ENCODE assay signal across 23 cellular contexts in the genomic region with DNA sequence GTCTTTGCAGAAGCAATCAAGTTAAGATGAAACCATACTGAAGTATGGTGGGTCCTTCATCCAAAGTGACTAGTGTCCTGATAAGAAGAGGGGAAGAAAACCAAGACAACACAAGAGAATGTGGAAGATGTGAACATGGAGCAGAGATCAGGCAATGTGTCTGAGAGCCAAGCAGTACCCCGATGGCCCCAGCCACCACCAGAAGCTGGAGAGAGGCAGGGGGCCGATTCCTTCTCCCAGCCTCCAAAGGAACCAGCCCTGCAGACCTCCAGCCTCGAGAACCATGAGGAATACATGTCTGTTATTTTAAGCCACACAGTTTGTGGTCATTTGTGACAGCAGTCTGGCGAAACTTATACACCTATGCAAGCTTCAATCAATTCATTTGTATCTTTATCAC.
"Had no signal": no experiment of that assay in that cellular context is flagged by ENCODE, and none has a peak within 500 bp of the region (broad histone marks: within the 10 kb centered on the region; RNA-seq: fewer than 3 reads in every experiment).

No MANE protein-coding gene starts in this region.

- H3K27ac ChIP-seq: hepatocyte, left ventricle myocardium inferior, neutrophil, right atrium auricular region, right lobe of liver, tibial nerve, uterus had no signal

- H3K27ac Mint-ChIP-seq: memory B cell; naive thymus-derived CD8-positive, alpha-beta T cell; nephron; progenitor cell of endocrine pancreas; stimulated activated memory B cell treated with anti-CD40 and anti-IgM and Interleukin-4, amounts not matched to agents 10 μg/mL and 1 μg/mL and 100 μg/mL, for 72 hours; stimulated activated naive CD8-positive, alpha-beta T cell treated with anti-CD3 and anti-CD28 coated beads, Interleukin-15, amount 100 ng/mL, for 72 hours; type B pancreatic cell had no signal

- DNase-seq: islet precursor cell; left ventricle myocardium inferior; naive thymus-derived CD8-positive, alpha-beta T cell; occipital lobe; right lobe of liver; stimulated activated CD4-positive, alpha-beta T cell treated with anti-CD3 and anti-CD28 coated beads, Interleukin-1b, Interleukin-23, amount 100 ng/mL, for 48 hours; stimulated activated CD4-positive, alpha-beta T cell treated with anti-CD3 and anti-CD28 coated beads, Interleukin-2, amount 100 ng/mL, for 48 hours; stimulated activated CD4-positive, alpha-beta T cell treated with anti-CD3 and anti-CD28 coated beads, Interleukin-4, amount 100 ng/mL, for 4 hours; stimulated activated CD8-positive, alpha-beta memory T cell treated with anti-CD3 and anti-CD28 coated beads, Interleukin-4, amount 100 ng/mL, for 48 hours; stimulated activated naive CD4-positive, alpha-beta T cell treated with Interleukin-2 at 50 U/mL for 16 hours; stimulated activated naive CD8-positive, alpha-beta T cell treated with anti-CD3 and anti-CD28 coated beads, Interleukin-15, amount 100 ng/mL, for 72 hours; substantia nigra; uterus had no signal

- H3K4me1 Mint-ChIP-seq: memory B cell; naive thymus-derived CD8-positive, alpha-beta T cell; nephron; neural crest cell; stimulated activated memory B cell treated with anti-CD40 and anti-IgM and Interleukin-4, amounts not matched to agents 10 μg/mL and 1 μg/mL and 100 μg/mL, for 72 hours; stimulated activated naive CD8-positive, alpha-beta T cell treated with anti-CD3 and anti-CD28 coated beads, Interleukin-15, amount 100 ng/mL, for 72 hours had no signal

- H3K27me3 Mint-ChIP-seq: progenitor cell of endocrine pancreas; stimulated activated naive CD8-positive, alpha-beta T cell treated with anti-CD3 and anti-CD28 coated beads, Interleukin-15, amount 100 ng/mL, for 72 hours; type B pancreatic cell had no signal

- H3K36me3 Mint-ChIP-seq: memory B cell; naive thymus-derived CD8-positive, alpha-beta T cell; stimulated activated memory B cell treated with anti-CD40 and anti-IgM and Interleukin-4, amounts not matched to agents 10 μg/mL and 1 μg/mL and 100 μg/mL, for 72 hours; type B pancreatic cell had no signal

- H3K4me3 Mint-ChIP-seq: memory B cell; naive thymus-derived CD8-positive, alpha-beta T cell; nephron; neural crest cell; stimulated activated memory B cell treated with anti-CD40 and anti-IgM and Interleukin-4, amounts not matched to agents 10 μg/mL and 1 μg/mL and 100 μg/mL, for 72 hours; stimulated activated naive CD8-positive, alpha-beta T cell treated with anti-CD3 and anti-CD28 coated beads, Interleukin-15, amount 100 ng/mL, for 72 hours; type B pancreatic cell had no signal

- H3K9me3 Mint-ChIP-seq: naive thymus-derived CD8-positive, alpha-beta T cell; nephron; neural crest cell; stimulated activated memory B cell treated with anti-CD40 and anti-IgM and Interleukin-4, amounts not matched to agents 10 μg/mL and 1 μg/mL and 100 μg/mL, for 72 hours; stimulated activated naive CD8-positive, alpha-beta T cell treated with anti-CD3 and anti-CD28 coated beads, Interleukin-15, amount 100 ng/mL, for 72 hours; type B pancreatic cell had no signal

- ATAC-seq: naive thymus-derived CD8-positive, alpha-beta T cell; right lobe of liver; stimulated activated memory B cell treated with anti-CD40 and anti-IgM and Interleukin-4, amounts not matched to agents 10 μg/mL and 1 μg/mL and 100 μg/mL, for 72 hours; stimulated activated naive CD8-positive, alpha-beta T cell treated with anti-CD3 and anti-CD28 coated beads, Interleukin-15, amount 100 ng/mL, for 72 hours had no signal
